ENCODE assay signal across 8 cellular contexts in the genomic region with DNA sequence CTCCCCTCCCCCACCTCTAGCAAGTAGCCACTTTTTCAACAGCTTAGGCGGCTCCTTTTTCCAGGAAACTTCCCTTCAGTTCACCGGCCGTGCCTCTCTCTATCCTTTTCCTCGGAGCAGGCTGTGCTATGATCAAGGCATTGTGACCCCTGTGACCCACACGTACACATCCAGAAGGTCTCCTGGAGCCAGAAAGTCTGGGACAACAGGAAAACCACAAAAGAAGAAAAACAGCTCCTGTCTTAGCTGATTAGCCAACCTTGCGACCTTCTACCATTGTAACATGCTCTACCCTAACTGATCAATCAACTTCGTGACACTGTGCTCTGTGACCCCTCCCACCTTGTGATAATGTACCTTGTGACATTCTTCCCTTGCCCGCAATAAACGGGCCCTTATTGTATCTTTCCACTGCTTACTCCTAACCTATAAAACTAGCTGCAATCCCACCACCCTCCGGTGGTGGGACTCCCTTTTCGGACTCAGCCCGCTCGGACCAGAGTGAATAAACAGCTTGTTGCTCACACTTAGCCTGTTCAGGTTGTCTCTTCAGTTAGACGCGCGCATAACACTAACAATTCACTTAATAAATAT. TPM values are rescaled to one million over a fixed set of nuclear protein-coding genes. Genes with fewer than 3 reads are reported as not detected.
A peak's percentile ranks its signal among the peaks of the same experiment; 100 is the strongest.
DNase-seq lines count a peak whose midpoint lies in the region; ATAC-seq and TF ChIP-seq lines count a peak whose summit lies in the region.

No MANE protein-coding gene starts in this region.

- in situ Hi-C loops in mammary epithelial cell (cut with MboI; ENCODE audit: low sequenced_read_pairs in 2 of 2) = no loop called here

- H3K36me3 Mint-ChIP-seq in T-helper 17 cell (ENCODE audit: low read depth) = peaks cover 9% of the 10 kb centered on the region

- no peaks in the 10 kb centered on the region for H3K9me3 ChIP-seq in T-helper 17 cell (ENCODE audit: control insufficient read depth, low read length, poor library complexity, severe bottlenecking)
- no peaks in the 10 kb centered on the region for H3K9me3 ChIP-seq in mammary epithelial cell (replicated peaks; ENCODE audit: insufficient read depth, low read length)
- no peaks in the 10 kb centered on the region for H3K9me3 ChIP-seq in skeletal muscle tissue (ENCODE audit: control insufficient read depth in 3 of 3, low read length in 3 of 3)

- peak; percentile 68 for DNase-seq in DMS53 treated with DMSO at 0.1 percent for 48 hours (lab: John Stamatoyannopoulos, UW; ENCODE audit: unreplicated experiment)
- peak; percentile 87 for DNase-seq in H4 (ENCODE audit: low spot score)
- DNase-seq in NCI-H1105 treated with DMSO at 0.1 percent for 48 hours (lab: John Stamatoyannopoulos, UW) = peak; percentile 79
- DNase-seq in T-helper 17 cell = peak in 1 of 3 donors; percentile 25
- DNase-seq in mammary epithelial cell = peak; percentile 62
- peak; percentile 67 for DNase-seq in iPS-NIHi7 (ENCODE audit: extremely low spot score)

- H3K36me3 ChIP-seq in mammary epithelial cell (ENCODE audit: insufficient read depth, low read length) (no peaks in the 10 kb centered on the region), skeletal muscle tissue (ENCODE audit: control insufficient read depth in 3 of 3, insufficient read depth in 3 of 3, low read length in 3 of 3) (no peaks in the 10 kb centered on the region)

- CTCF ChIA-PET in mammary epithelial cell (lab: Charles Lee; ENCODE audit: low non-redundant PET) = interaction anchor here (0.6 kb wide), 1 partner anchor 223 kb away, joined by 9 read pairs; no protein-coding TSS in a partner anchor

- H3K4me3 ChIP-seq in mammary epithelial cell (replicated peaks in 1 of 3; ENCODE audit: insufficient read depth in 1 of 3, low read depth in 2 of 3, low read length in 3 of 3) (peak overlapping the region; percentile 92 to 95 (median 95)), skeletal muscle tissue (ENCODE audit: low read length in 3 of 3) (peak overlapping the region; percentile 55 to 87 (median 65))

- ATAC-seq in T-helper 17 cell (peak; percentile 58), GM19035 (IDR thresholded peaks at IDR 0.05; ENCODE audit: unreplicated experiment) (no peak)

- peak overlapping the region; percentile 88 for H3K4me3 Mint-ChIP-seq in T-helper 17 cell

- H4K20me1 ChIP-seq in mammary epithelial cell (ENCODE audit: insufficient read depth, low read length) = no peaks in the 10 kb centered on the region

- peaks cover 28% of the 10 kb centered on the region for H3K27me3 Mint-ChIP-seq in T-helper 17 cell

- H3K9ac ChIP-seq in mammary epithelial cell (ENCODE audit: insufficient read depth, low read length) (peak overlapping the region; percentile 65), skeletal muscle tissue (ENCODE audit: low read depth in 1 of 3, low read length in 3 of 3) (peak overlapping the region; percentile 28 to 63 (median 51))

- H3K27me3 ChIP-seq in mammary epithelial cell (ENCODE audit: insufficient read depth, low read length) (no peaks in the 10 kb centered on the region), skeletal muscle tissue (ENCODE audit: control insufficient read depth in 3 of 3, insufficient read depth in 3 of 3, low read length in 3 of 3) (peaks cover 2 to 6% (median 4%) of the 10 kb centered on the region in 3 donors)

- no TSS peak for BruUV-seq in mammary epithelial cell (replicated peaks; lab: Mats Ljungman, UMichigan)

- no peaks in the 10 kb centered on the region for H3K79me2 ChIP-seq in mammary epithelial cell (ENCODE audit: insufficient read depth, low read length)

- H3K4me2 ChIP-seq in mammary epithelial cell (ENCODE audit: insufficient read depth, low read depth, low read length) = peak overlapping the region; percentile 81

- dilution Hi-C loops in mammary epithelial cell (cut with HindIII; ENCODE audit: low sequenced_read_pairs) = no loop called here

- peak overlapping the region; percentile 96 for H3K27ac Mint-ChIP-seq in T-helper 17 cell

- H3K4me1 ChIP-seq in mammary epithelial cell (ENCODE audit: insufficient read depth, low read length) (peaks cover 31% of the 10 kb centered on the region), skeletal muscle tissue (ENCODE audit: control insufficient read depth in 3 of 3, insufficient read depth in 3 of 3, low read length in 3 of 3) (peaks cover 4 to 19% (median 9%) of the 10 kb centered on the region in 3 donors)

- WGBS in mammary epithelial cell (ENCODE audit: low coverage, missing lambda C conversion rate) = 18% methylated on average over 16 of the region's 16 CpGs

- H3K27ac ChIP-seq in mammary epithelial cell (ENCODE audit: insufficient read depth, low read depth, low read length) = peak overlapping the region; percentile 51
- H3K27ac ChIP-seq in skeletal muscle tissue (ENCODE audit: low read depth, low read length) = peak overlapping the region; percentile 38

- intact Hi-C loops in mammary epithelial cell (cut with micrococcal nuclease) = loop anchor here (1.0 to 5.0 kb wide), 2 partner anchors 28 to 189 kb away; no protein-coding TSS in a partner anchor

- peak overlapping the region; percentile 85 for H2AFZ ChIP-seq in mammary epithelial cell (ENCODE audit: low read depth, low read length)

- TF ChIP-seq CTCF in mammary epithelial cell (conservative IDR thresholded peaks at IDR 0.05 in 1 of 2, IDR thresholded peaks at IDR 0.05 in 1 of 2; ENCODE audit: extremely low read depth in 1 of 2, insufficient read depth in 1 of 2, low read depth in 1 of 2, low read length in 2 of 2) = peak in 1 of 2 donors; percentile 27

- peaks cover 41% of the 10 kb centered on the region for H3K4me1 Mint-ChIP-seq in T-helper 17 cell

RNA-seq across cellular contexts. Expression of gene ZNF311, which starts 24.2 kb away (rescaled TPM):
- total RNA-seq in H4 (2014; rRNA removed; shearing (Covaris generic)) = 1.2 and 3.0 TPM in 2 replicates
- total RNA-seq in T-helper 17 cell (under 1 TPM; 0.10 to 0.40 TPM), mammary epithelial cell (1 to 10 TPM; 2.0 to 4.0 TPM), skeletal muscle tissue (1.6 TPM)
- 1.3 TPM for polyA plus RNA-seq in mammary epithelial cell
- not detected for polyA minus RNA-seq in mammary epithelial cell

RNA-seq across cellular contexts. Expression of gene TRIM27, which starts 57.1 kb away (rescaled TPM):
- 66.8 and 72.7 TPM in 2 replicates for total RNA-seq in H4 (2014; rRNA removed; shearing (Covaris generic))
- total RNA-seq in T-helper 17 cell = 10 to 100 TPM; 21.9 to 22.0 TPM
- 10 to 100 TPM; 45.3 to 49.2 TPM for total RNA-seq in mammary epithelial cell
- 46.7 TPM for polyA plus RNA-seq in mammary epithelial cell
- 69.3 TPM for polyA minus RNA-seq in mammary epithelial cell
- total RNA-seq in skeletal muscle tissue = 62.1 TPM
